In genomic region chr17:80978499-80979497, GRCh38 we compare ENCODE assay signal across 11 cellular contexts.
"Had no signal": no experiment of that assay in that cellular context is flagged by ENCODE, and none has a peak within 500 bp of the region (broad histone marks: within the 10 kb centered on the region; RNA-seq: fewer than 3 reads in every experiment).

No MANE protein-coding gene starts in this region.

- H3K27ac ChIP-seq: cardiac muscle cell, psoas muscle, right lobe of liver had no signal

- H3K4me3 Mint-ChIP-seq: activated CD4-positive, alpha-beta T cell treated with anti-CD3 and anti-CD28 coated beads, Interleukin-2, amount 10 ng/mL, durations not matched to agents 7 days and 5 days; nephron; T-helper 2 cell treated with Interferon-gamma antibody and Interleukin-4, amounts not matched to agents 5 μg/mL and 100 μg/mL, for 36 hours had no signal

- H3K4me3 ChIP-seq: cardiac muscle cell, psoas muscle, right lobe of liver had no signal

- H3K9me3 Mint-ChIP-seq: activated CD4-positive, alpha-beta T cell treated with anti-CD3 and anti-CD28 coated beads, Interleukin-2, amount 10 ng/mL, durations not matched to agents 7 days and 5 days; nephron; T-helper 2 cell treated with Interferon-gamma antibody and Interleukin-4, amounts not matched to agents 5 μg/mL and 100 μg/mL, for 36 hours had no signal

- H3K27me3 ChIP-seq: right lobe of liver had no signal

- ATAC-seq: left ventricle myocardium superior, psoas muscle had no signal

- H3K9me3 ChIP-seq: psoas muscle, right lobe of liver had no signal

- DNase-seq: activated CD4-positive, alpha-beta T cell treated with anti-CD3 and anti-CD28 coated beads, Interleukin-2, amount 10 ng/mL, durations not matched to agents 7 days and 5 days; activated naive CD4-positive, alpha-beta T cell treated with Interleukin-2 at 50 U/mL for 16 hours; hypothalamus; kidney glomerular epithelial cell; left ventricle myocardium superior; mesenchymal stem cell had no signal

- H3K36me3 ChIP-seq: cardiac muscle cell, right lobe of liver had no signal

- H3K27ac Mint-ChIP-seq: activated CD4-positive, alpha-beta T cell treated with anti-CD3 and anti-CD28 coated beads, Interleukin-2, amount 10 ng/mL, durations not matched to agents 7 days and 5 days; nephron; T-helper 2 cell treated with Interferon-gamma antibody and Interleukin-4, amounts not matched to agents 5 μg/mL and 100 μg/mL, for 36 hours had no signal

- H3K4me1 ChIP-seq: psoas muscle, right lobe of liver had no signal
